ENCODE assay signal across 13 cellular contexts in the genomic region with DNA sequence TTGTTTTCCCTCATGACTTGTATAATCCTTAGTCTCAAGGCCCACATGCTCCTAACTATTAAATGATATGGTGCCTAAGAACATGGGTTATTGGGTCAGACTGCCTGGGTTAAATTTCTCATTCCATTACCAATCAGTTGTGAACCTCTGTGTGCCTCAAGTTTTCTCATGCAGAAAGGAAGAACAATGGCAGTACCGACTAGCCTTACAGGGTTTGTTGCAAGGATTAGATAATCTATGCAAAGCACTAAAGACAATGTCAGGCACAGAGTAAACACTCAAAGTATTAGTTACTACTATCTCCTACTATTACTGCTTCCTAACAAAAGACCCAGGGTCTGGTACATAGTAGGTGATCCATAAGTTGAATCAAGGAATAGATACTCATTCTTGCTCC.
"Had no signal": no experiment of that assay in that cellular context is flagged by ENCODE, and none has a peak within 500 bp of the region (broad histone marks: within the 10 kb centered on the region; RNA-seq: fewer than 3 reads in every experiment).

No MANE protein-coding gene starts in this region.

- H3K27ac ChIP-seq: cardiac muscle cell, epithelial cell of prostate, gastroesophageal sphincter, ovary, thoracic aorta had no signal

- DNase-seq: activated CD4-positive, alpha-beta T cell treated with anti-CD3 and anti-CD28 coated beads for 1 hour; activated CD8-positive, alpha-beta memory T cell treated with anti-CD3 and anti-CD28 coated beads for 24 hours; activated naive CD4-positive, alpha-beta T cell treated with Interleukin-2 at 50 U/mL for 16 hours; cortex of kidney; effector memory CD4-positive, alpha-beta T cell; left ventricle myocardium superior; ovary; stimulated activated CD4-positive, alpha-beta T cell treated with anti-CD3 and anti-CD28 coated beads, Interleukin-12 subunit alpha, Interleukin-12 subunit beta, amount 100 ng/mL, for 4 hours; stimulated activated naive CD8-positive, alpha-beta T cell treated with anti-CD3 and anti-CD28 coated beads, Interleukin-15, amount 100 ng/mL, for 72 hours had no signal

- ATAC-seq: gastroesophageal sphincter, left ventricle myocardium superior had no signal

- H3K27me3 Mint-ChIP-seq: stimulated activated naive CD8-positive, alpha-beta T cell treated with anti-CD3 and anti-CD28 coated beads, Interleukin-15, amount 100 ng/mL, for 72 hours had no signal

- H3K9me3 ChIP-seq: ovary had no signal

- H3K4me3 ChIP-seq: cardiac muscle cell, gastroesophageal sphincter, ovary, thoracic aorta had no signal

- H3K4me3 Mint-ChIP-seq: stimulated activated naive CD8-positive, alpha-beta T cell treated with anti-CD3 and anti-CD28 coated beads, Interleukin-15, amount 100 ng/mL, for 72 hours had no signal

- H3K4me1 ChIP-seq: gastroesophageal sphincter had no signal

- H3K27me3 ChIP-seq: cardiac muscle cell, gastroesophageal sphincter, ovary had no signal

- H3K36me3 ChIP-seq: ovary had no signal
